In genomic region chr3:50600841-50601591, GRCh38 we compare ENCODE assay signal across 1 cellular context.
TF ChIP-seq lines count a peak whose summit lies in the region.

No MANE protein-coding gene starts in this region.

TF ChIP-seq in HepG2, 621 proteins besides CTCF, POLR2A, EP300 and RAD21 (continued from another document and continues in another):
- TF ChIP-seq HDAC1 (CRISPR knock-in tag; IDR thresholded peaks at IDR 0.05) (peak; percentile 92), MYNN (CRISPR knock-in tag; IDR thresholded peaks at IDR 0.05; ENCODE audit: low read depth) (no peak), GZF1 (CRISPR knock-in tag; IDR thresholded peaks at IDR 0.05) (no peak), ZNF563 (CRISPR knock-in tag; IDR thresholded peaks at IDR 0.05) (peak; percentile 45; the same call in 1 of the 2 replicates), SALL2 (CRISPR knock-in tag; IDR thresholded peaks at IDR 0.05) (peak; percentile 35; the same call in 1 of the 2 replicates), STAT6 (CRISPR knock-in tag; IDR thresholded peaks at IDR 0.05; ENCODE audit: borderline replicate concordance) (peak; percentile 58; the same call in 1 of the 2 replicates), STAG1 (CRISPR knock-in tag; IDR thresholded peaks at IDR 0.05) (0 out of 2 replicates have a peak, but pooled peaks have one; percentile 27), SAFB2 (CRISPR knock-in tag; IDR thresholded peaks at IDR 0.05; ENCODE audit: borderline replicate concordance, low read depth) (no peak), ZFP90 (CRISPR knock-in tag; IDR thresholded peaks at IDR 0.05; ENCODE audit: borderline replicate concordance) (peak; percentile 21; the same call in 1 of the 2 replicates), LRRFIP1 (CRISPR knock-in tag; conservative IDR thresholded peaks at IDR 0.05) (no peak), SALL1 (CRISPR knock-in tag; IDR thresholded peaks at IDR 0.05) (peak; percentile 96), KLF15 (CRISPR knock-in tag; IDR thresholded peaks at IDR 0.05; ENCODE audit: borderline replicate concordance) (no peak), REPIN1 (CRISPR knock-in tag; IDR thresholded peaks at IDR 0.05; ENCODE audit: borderline replicate concordance, low read depth) (peak; percentile 30; the same call in 1 of the 2 replicates), ZNF280B (CRISPR knock-in tag; IDR thresholded peaks at IDR 0.05; ENCODE audit: borderline replicate concordance) (0 out of 2 replicates have a peak, but pooled peaks have one; percentile 9), HNF1A (IDR thresholded peaks at IDR 0.05; ENCODE audit: low read depth) (peak; percentile 90), HNF1A (CRISPR knock-in tag; IDR thresholded peaks at IDR 0.05; ENCODE audit: borderline replicate concordance) (peak; percentile 96), MLX (CRISPR knock-in tag; IDR thresholded peaks at IDR 0.05) (peak; percentile 91), ZNF550 (CRISPR knock-in tag; IDR thresholded peaks at IDR 0.05; ENCODE audit: borderline replicate concordance) (no peak), ZNF614 (CRISPR knock-in tag; IDR thresholded peaks at IDR 0.05; ENCODE audit: borderline replicate concordance) (peak; percentile 45; the same call in 1 of the 2 replicates), ZNF670 (CRISPR knock-in tag; IDR thresholded peaks at IDR 0.05; ENCODE audit: borderline replicate concordance) (peak; percentile 59; the same call in 1 of the 2 replicates), ZZZ3 (CRISPR knock-in tag; IDR thresholded peaks at IDR 0.05; ENCODE audit: borderline replicate concordance) (no peak), HMGXB4 (CRISPR knock-in tag; IDR thresholded peaks at IDR 0.05; ENCODE audit: borderline replicate concordance in 1 of 2, low read depth in 1 of 2) (no peak), MAFK (conservative IDR thresholded peaks at IDR 0.05 in 1 of 2, IDR thresholded peaks at IDR 0.05 in 1 of 2; ENCODE audit: low read length in 2 of 2) (no peak), ZNF543 (CRISPR knock-in tag; IDR thresholded peaks at IDR 0.05) (no peak), SP1 (IDR thresholded peaks at IDR 0.05) (no peak), SP1 (CRISPR knock-in tag; IDR thresholded peaks at IDR 0.05) (peak; percentile 54), ZNF766 (CRISPR knock-in tag; IDR thresholded peaks at IDR 0.05; ENCODE audit: borderline replicate concordance) (peak; percentile 82; the same call in 1 of the 2 replicates), CENPBD1 (CRISPR knock-in tag; IDR thresholded peaks at IDR 0.05; ENCODE audit: borderline replicate concordance, low read depth) (no peak), ATF5 (CRISPR knock-in tag; IDR thresholded peaks at IDR 0.05; ENCODE audit: low read depth) (no peak), ZUFSP (CRISPR knock-in tag; IDR thresholded peaks at IDR 0.05; ENCODE audit: borderline replicate concordance) (no peak), SSRP1 (CRISPR knock-in tag; IDR thresholded peaks at IDR 0.05) (no peak; the same call in 1 of the 2 replicates), TRAFD1 (CRISPR knock-in tag; IDR thresholded peaks at IDR 0.05; ENCODE audit: borderline replicate concordance) (0 out of 2 replicates have a peak, but pooled peaks have one; percentile 49), TEAD3 (CRISPR knock-in tag; optimal IDR thresholded peaks at IDR 0.05; ENCODE audit: borderline replicate concordance) (peak; percentile 38)
